8 cellular contexts compared by ENCODE assay signal in the genomic region with DNA sequence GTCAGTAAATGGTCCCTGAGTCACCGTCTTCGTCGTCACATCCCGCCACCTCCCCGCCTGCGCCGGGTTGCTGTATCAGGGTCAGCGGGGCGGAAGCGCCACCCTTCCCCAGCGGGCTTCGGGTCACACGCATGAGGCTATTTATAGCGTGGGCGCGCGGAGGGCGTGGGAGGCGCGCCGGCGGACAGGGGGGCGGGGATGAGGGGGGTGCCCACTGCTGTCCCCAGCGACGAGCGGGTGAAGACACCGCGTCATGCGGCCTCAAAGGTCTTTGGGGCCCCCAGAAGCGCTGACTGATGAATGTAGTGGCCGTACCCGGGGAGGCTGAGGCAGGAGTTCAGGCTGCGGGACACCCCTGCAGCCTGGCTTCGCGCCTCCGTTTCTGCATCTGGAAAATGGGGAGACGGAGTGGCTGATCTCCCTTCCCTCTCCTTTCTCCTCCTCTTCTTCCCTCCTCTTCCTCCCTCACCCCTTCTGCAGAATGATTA. TPM values are rescaled to one million over a fixed set of nuclear protein-coding genes. Genes with fewer than 3 reads are reported as not detected.
DNase-seq lines count a peak whose midpoint lies in the region; ATAC-seq and TF ChIP-seq lines count a peak whose summit lies in the region.

No MANE protein-coding gene starts in this region.

- peaks cover 3% of the 10 kb centered on the region for H3K4me1 Mint-ChIP-seq in activated CD8-positive, alpha-beta T cell treated with anti-CD3 and anti-CD28 coated beads for 36 hours (ENCODE audit: low read depth)
- H3K4me1 Mint-ChIP-seq in naive B cell = peaks cover 14 to 28% (median 22%) of the 10 kb centered on the region in 3 donors

- H3K9me3 ChIP-seq in subcutaneous abdominal adipose tissue (ENCODE audit: control insufficient read depth in 5 of 5, low read length in 5 of 5) = no peaks in the 10 kb centered on the region

- no peaks in the 10 kb centered on the region for H3K9me3 Mint-ChIP-seq in activated CD8-positive, alpha-beta T cell treated with anti-CD3 and anti-CD28 coated beads for 36 hours
- peaks cover 0 to 5% (median 0%) of the 10 kb centered on the region in 7 donors for H3K9me3 Mint-ChIP-seq in naive B cell

- no peaks in the 10 kb centered on the region for H3K36me3 ChIP-seq in subcutaneous abdominal adipose tissue (ENCODE audit: control insufficient read depth in 5 of 5, insufficient read depth in 5 of 5, low read length in 5 of 5)

- peaks cover 9 to 29% (median 20%) of the 10 kb centered on the region in 5 donors for H3K27me3 ChIP-seq in subcutaneous abdominal adipose tissue (ENCODE audit: control insufficient read depth in 5 of 5, insufficient read depth in 4 of 5, low read length in 5 of 5)

- CTCF ChIA-PET in activated CD8-positive, alpha-beta T cell treated with anti-CD3 and anti-CD28 coated beads for 36 hours (lab: Charles Lee) = no interaction called here

- H3K4me3 Mint-ChIP-seq in activated CD8-positive, alpha-beta T cell treated with anti-CD3 and anti-CD28 coated beads for 36 hours = peak overlapping the region; percentile 35
- peak overlapping the region; percentile 3 to 88 (median 76) for H3K4me3 Mint-ChIP-seq in naive B cell

- H3K36me3 Mint-ChIP-seq in activated CD8-positive, alpha-beta T cell treated with anti-CD3 and anti-CD28 coated beads for 36 hours (ENCODE audit: low read depth) = no peaks in the 10 kb centered on the region
- peaks cover 0 to 16% of the 10 kb centered on the region in 2 donors for H3K36me3 Mint-ChIP-seq in naive B cell

- H3K27ac ChIP-seq in subcutaneous abdominal adipose tissue (ENCODE audit: low read depth, low read length) = no peak overlapping the region

- no peak for TF ChIP-seq CTCF in activated CD8-positive, alpha-beta T cell treated with anti-CD3 and anti-CD28 coated beads for 36 hours (IDR thresholded peaks at IDR 0.05)
- no peak for TF ChIP-seq CTCF in epithelial cell of esophagus (IDR thresholded peaks at IDR 0.05; ENCODE audit: insufficient read depth, low read depth, low read length, missing control alignments)

- no peak overlapping the region for H3K9ac ChIP-seq in subcutaneous abdominal adipose tissue (ENCODE audit: low read length in 5 of 5)

- H3K4me1 ChIP-seq in subcutaneous abdominal adipose tissue (ENCODE audit: control insufficient read depth in 5 of 5, insufficient read depth in 5 of 5, low read length in 5 of 5) = peaks cover 0 to 20% (median 11%) of the 10 kb centered on the region in 5 donors

- POLR2A ChIA-PET in activated CD8-positive, alpha-beta T cell treated with anti-CD3 and anti-CD28 coated beads for 36 hours (lab: Charles Lee) = no interaction called here

- no peak overlapping the region for H3K27ac Mint-ChIP-seq in activated CD8-positive, alpha-beta T cell treated with anti-CD3 and anti-CD28 coated beads for 36 hours
- H3K27ac Mint-ChIP-seq in naive B cell = peak overlapping the region in 3 of 6 donors; percentile 47 to 82 (median 60)

- peaks cover 53% of the 10 kb centered on the region for H3K27me3 Mint-ChIP-seq in activated CD8-positive, alpha-beta T cell treated with anti-CD3 and anti-CD28 coated beads for 36 hours
- H3K27me3 Mint-ChIP-seq in naive B cell = peaks cover 55 to 88% (median 86%) of the 10 kb centered on the region in 3 donors

- DNase-seq in EL = peak; percentile 77
- peak; percentile 75 for DNase-seq in HT-29 (ENCODE audit: low spot score)
- DNase-seq in activated CD8-positive, alpha-beta T cell treated with anti-CD3 and anti-CD28 coated beads for 36 hours = peak; percentile 83
- DNase-seq in epithelial cell of esophagus (ENCODE audit: low read depth) = peak; percentile 25
- DNase-seq in naive B cell = peak; percentile 64
- DNase-seq in OCI-M2 (lab: John Stamatoyannopoulos, UW; ENCODE audit: unreplicated experiment) = no peak

- peak; percentile 97 for ATAC-seq in activated CD8-positive, alpha-beta T cell treated with anti-CD3 and anti-CD28 coated beads for 36 hours
- ATAC-seq in naive B cell (ENCODE audit: low read depth in 2 of 2) (peak; percentile 92), GM19395 (IDR thresholded peaks at IDR 0.05; ENCODE audit: unreplicated experiment) (no peak)

- intact Hi-C loops in activated CD8-positive, alpha-beta T cell treated with anti-CD3 and anti-CD28 coated beads for 36 hours (cut with micrococcal nuclease) = no loop called here

- H3K4me3 ChIP-seq in epithelial cell of esophagus (ENCODE audit: low read length) (no peak overlapping the region), subcutaneous abdominal adipose tissue (ENCODE audit: low read depth in 1 of 5, low read length in 5 of 5) (peak overlapping the region in 3 of 5 donors; percentile 44 to 49 (median 47))

RNA-seq across cellular contexts. Expression of a gene that starts 7.9 kb away (rescaled TPM):
- total RNA-seq in HT-29 (2014; rRNA removed; shearing (Covaris generic)) = 0.03 and 0.05 TPM in 2 replicates
- total RNA-seq in activated CD8-positive, alpha-beta T cell treated with anti-CD3 and anti-CD28 coated beads for 36 hours = not detected
- polyA plus RNA-seq in naive B cell (ENCODE audit: low read depth in 6 of 6) = not detected

RNA-seq across cellular contexts. Expression of a gene that starts 39.0 kb away (rescaled TPM):
- total RNA-seq in HT-29 (2014; rRNA removed; shearing (Covaris generic)) = 21.8 and 21.9 TPM in 2 replicates
- total RNA-seq in activated CD8-positive, alpha-beta T cell treated with anti-CD3 and anti-CD28 coated beads for 36 hours = 10 to 100 TPM; 53.8 to 54.7 TPM
- polyA plus RNA-seq in naive B cell (ENCODE audit: low read depth in 6 of 6) = 10 to 100 TPM; 22.4 to 44.0 (median 26.0) TPM
